In genomic region chrX:110210417-110211139, GRCh38 we compare ENCODE assay signal across 10 cellular contexts.
DNase-seq lines count a peak whose midpoint lies in the region; FAIRE-seq and TF ChIP-seq lines count a peak whose summit lies in the region.
"Had no signal": no experiment of that assay in that cellular context is flagged by ENCODE, and none has a peak within 500 bp of the region (broad histone marks: within the 10 kb centered on the region; RNA-seq: fewer than 3 reads in every experiment).

No MANE protein-coding gene starts in this region.

- FAIRE-seq in keratinocyte (lab: Jason Lieb, UNC): peak; percentile 23

- H3K27me3 ChIP-seq in adipocyte (replicated peaks; ENCODE audit: control insufficient read depth, insufficient read depth, low read length) (peaks cover 6% of the 10 kb centered on the region), keratinocyte (ENCODE audit: control insufficient read depth, extremely low read depth, insufficient read depth, low read length) (no peaks in the 10 kb centered on the region)

- H3K4me1 ChIP-seq in adipocyte (ENCODE audit: control insufficient read depth, insufficient read depth, low read length) (no peaks in the 10 kb centered on the region), keratinocyte (ENCODE audit: control insufficient read depth, extremely low read depth, insufficient read depth, low read length) (peaks cover 27% of the 10 kb centered on the region)

- dilution Hi-C loops in keratinocyte (cut with MboI; ENCODE audit: extremely low pct_ligation_motif_present, low sequenced_read_pairs): no loop called here

- H2AFZ ChIP-seq in keratinocyte (ENCODE audit: control insufficient read depth, low read length): no peak overlapping the region

- H3K4me3 ChIP-seq in adipocyte (ENCODE audit: low read length) (no peak overlapping the region), keratinocyte (ENCODE audit: control insufficient read depth in 2 of 3, extremely low read depth in 1 of 3, insufficient read depth in 2 of 3, low read depth in 1 of 3, low read length in 3 of 3) (no peak overlapping the region)

- peak; percentile 86 for DNase-seq in EL
- peak; percentile 49 to 87 for DNase-seq in NCI-H2081 (lab: John Stamatoyannopoulos, UW)
- DNase-seq in adipocyte (ENCODE audit: low read depth): peak; percentile 46
- DNase-seq in keratinocyte (ENCODE audit: low read depth, low spot score): peak; percentile 42
- no peak for DNase-seq in AML-193 (lab: John Stamatoyannopoulos, UW)
- no peak for DNase-seq in activated naive CD4-positive, alpha-beta T cell treated with Interleukin-2 at 50 U/mL for 16 hours
- no peak for DNase-seq in globus pallidus (ENCODE audit: low spot score)
- DNase-seq in Ammon's horn (ENCODE audit: low spot score): no peak
- DNase-seq: NCI-H510A treated with DMSO at 0.1 percent for 48 hours had no signal

- no peak for TF ChIP-seq CTCF in keratinocyte (optimal IDR thresholded peaks at IDR 0.05 in 1 of 3, IDR thresholded peaks at IDR 0.05 in 1 of 3, conservative IDR thresholded peaks at IDR 0.05 in 1 of 3; ENCODE audit: extremely low read depth in 1 of 3, insufficient read depth in 2 of 3, low read length in 3 of 3)

- H3K27ac ChIP-seq in keratinocyte (ENCODE audit: control insufficient read depth, insufficient read depth, low read length): peak overlapping the region; percentile 83
- H3K27ac ChIP-seq: VCaP had no signal

- H3K9ac ChIP-seq in adipocyte (ENCODE audit: low read length): no peak overlapping the region
- H3K9ac ChIP-seq in keratinocyte (ENCODE audit: control insufficient read depth, extremely low read depth, insufficient read depth, low read length): peak overlapping the region; percentile 29

- H3K4me2 ChIP-seq in keratinocyte (ENCODE audit: control insufficient read depth, extremely low read depth, insufficient read depth, low read depth, low read length): peak overlapping the region; percentile 46

- H4K20me1 ChIP-seq in keratinocyte (ENCODE audit: control insufficient read depth, extremely low read depth, insufficient read depth, low read length): no peaks in the 10 kb centered on the region

- H3K36me3 ChIP-seq in adipocyte (ENCODE audit: control insufficient read depth, insufficient read depth, low read length, severe bottlenecking): no peaks in the 10 kb centered on the region
- H3K36me3 ChIP-seq in keratinocyte (ENCODE audit: control insufficient read depth in 2 of 2, extremely low read depth in 1 of 2, insufficient read depth in 2 of 2, low read length in 2 of 2): no peaks in the 10 kb centered on the region

- H3K9me3 ChIP-seq in adipocyte (ENCODE audit: control insufficient read depth, low read length): no peaks in the 10 kb centered on the region
- H3K9me3 ChIP-seq in keratinocyte (ENCODE audit: control insufficient read depth, low read depth, low read length): no peaks in the 10 kb centered on the region

- H3K79me2 ChIP-seq in keratinocyte (ENCODE audit: control insufficient read depth, insufficient read depth, low read length): no peaks in the 10 kb centered on the region

- H3K9me1 ChIP-seq in keratinocyte (ENCODE audit: control insufficient read depth, extremely low read depth, insufficient read depth, low read length): no peaks in the 10 kb centered on the region

Comparison
In these comparisons a context has a peak if more than half of its experiments do, and no peak if none do; other contexts are left out.
1. DNase-seq: peak in EL (single experiment), NCI-H2081 (2 of 2), adipocyte (single experiment) and keratinocyte (single experiment); none in AML-193 (0 of 2), activated naive CD4-positive, alpha-beta T cell treated with Interleukin-2 at 50 U/mL for 16 hours (single experiment), globus pallidus (single experiment) and Ammon's horn (single experiment).